Comparison of ENCODE assay signal across 8 cellular contexts in genomic region chr12:122096591-122097149, GRCh38. TPM values are rescaled to one million over a fixed set of nuclear protein-coding genes. Genes with fewer than 3 reads are reported as not detected.
DNase-seq lines count a peak whose midpoint lies in the region; ATAC-seq and TF ChIP-seq lines count a peak whose summit lies in the region.

No MANE protein-coding gene starts in this region.

- CTCF ChIA-PET in activated CD4-positive, alpha-beta T cell treated with anti-CD3 and anti-CD28 coated beads, Interleukin-2, amount 10 ng/mL, durations not matched to agents 7 days and 5 days (lab: Charles Lee): interaction anchor here (0.8 to 1.6 kb wide), 3 partner anchors 9 to 27 kb away, joined by 3 to 13 read pairs (median 4); no protein-coding TSS in a partner anchor

- H3K27ac Mint-ChIP-seq in activated CD4-positive, alpha-beta T cell treated with anti-CD3 and anti-CD28 coated beads, Interleukin-2, amount 10 ng/mL, durations not matched to agents 7 days and 5 days: peak overlapping the region; percentile 22
- peak overlapping the region; percentile 26 for H3K27ac Mint-ChIP-seq in memory B cell

- peaks cover 50% of the 10 kb centered on the region for H3K4me1 Mint-ChIP-seq in activated CD4-positive, alpha-beta T cell treated with anti-CD3 and anti-CD28 coated beads, Interleukin-2, amount 10 ng/mL, durations not matched to agents 7 days and 5 days
- H3K4me1 Mint-ChIP-seq in memory B cell: peaks cover 32% of the 10 kb centered on the region

- DNase-seq in activated CD4-positive, alpha-beta T cell treated with anti-CD3 and anti-CD28 coated beads, Interleukin-2, amount 10 ng/mL, durations not matched to agents 7 days and 5 days: no peak
- no peak for DNase-seq in activated CD4-positive, alpha-beta T cell treated with anti-CD3 and anti-CD28 coated beads, Interleukin-2, amount 50 U/mL, for 1 hour
- DNase-seq in memory B cell (ENCODE audit: low spot score in 2 of 2) (no peak), thyroid gland (peak; percentile 37 to 48), EL (no peak), RKO (ENCODE audit: low spot score) (no peak), COLO668 (lab: John Stamatoyannopoulos, UW; ENCODE audit: unreplicated experiment) (no peak)

- H3K4me1 ChIP-seq in thyroid gland: peaks cover 77 to 93% of the 10 kb centered on the region in 2 donors

- no peak for TF ChIP-seq CTCF in thyroid gland (IDR thresholded peaks at IDR 0.05)

- H3K4me3 ChIP-seq in thyroid gland (replicated peaks in 1 of 3): no peak overlapping the region

- no peaks in the 10 kb centered on the region for H3K27me3 ChIP-seq in thyroid gland

- intact Hi-C loops in thyroid gland (cut with DNase I): no loop called here

- H3K9me3 Mint-ChIP-seq in activated CD4-positive, alpha-beta T cell treated with anti-CD3 and anti-CD28 coated beads, Interleukin-2, amount 10 ng/mL, durations not matched to agents 7 days and 5 days: no peaks in the 10 kb centered on the region
- no peaks in the 10 kb centered on the region for H3K9me3 Mint-ChIP-seq in memory B cell

- no peak for TF ChIP-seq POLR2A in thyroid gland (IDR thresholded peaks at IDR 0.05)

- no peak for ATAC-seq in memory B cell (ENCODE audit: low read depth)

- H3K36me3 Mint-ChIP-seq in activated CD4-positive, alpha-beta T cell treated with anti-CD3 and anti-CD28 coated beads, Interleukin-2, amount 10 ng/mL, durations not matched to agents 7 days and 5 days (ENCODE audit: low read depth): peaks cover 4% of the 10 kb centered on the region
- peaks cover 5% of the 10 kb centered on the region for H3K36me3 Mint-ChIP-seq in memory B cell

- no peaks in the 10 kb centered on the region for H3K9me3 ChIP-seq in thyroid gland

- POLR2A ChIA-PET in activated CD4-positive, alpha-beta T cell treated with anti-CD3 and anti-CD28 coated beads, Interleukin-2, amount 10 ng/mL, durations not matched to agents 7 days and 5 days (lab: Charles Lee): no interaction called here

- H3K27ac ChIP-seq in cingulate gyrus (ENCODE audit: low read depth, low read length): peak overlapping the region; percentile 56
- peak overlapping the region; percentile 85 to 94 (median 88) for H3K27ac ChIP-seq in thyroid gland

- no peak overlapping the region for H3K4me3 Mint-ChIP-seq in activated CD4-positive, alpha-beta T cell treated with anti-CD3 and anti-CD28 coated beads, Interleukin-2, amount 10 ng/mL, durations not matched to agents 7 days and 5 days
- no peak overlapping the region for H3K4me3 Mint-ChIP-seq in memory B cell

- no peaks in the 10 kb centered on the region for H3K27me3 Mint-ChIP-seq in activated CD4-positive, alpha-beta T cell treated with anti-CD3 and anti-CD28 coated beads, Interleukin-2, amount 10 ng/mL, durations not matched to agents 7 days and 5 days
- no peaks in the 10 kb centered on the region for H3K27me3 Mint-ChIP-seq in memory B cell

- H3K36me3 ChIP-seq in thyroid gland: no peaks in the 10 kb centered on the region

- 55 to 65% methylated on average over 17 to 19 of the region's 20 CpGs for WGBS in thyroid gland, 2 donors

RNA-seq across cellular contexts. Expression of gene MLXIP, which starts 18.1 kb away (rescaled TPM):
- total RNA-seq in activated CD4-positive, alpha-beta T cell treated with anti-CD3 and anti-CD28 coated beads, Interleukin-2, amount 10 ng/mL, durations not matched to agents 7 days and 5 days: 10 to 100 TPM; 45.7 to 46.8 TPM
- 10 to 100 TPM; 34.0 to 70.1 (median 46.2) TPM for total RNA-seq in thyroid gland

Comparison
In these comparisons a context has a peak if more than half of its experiments do, and no peak if none do; other contexts are left out.
1. DNase-seq: peak in thyroid gland (2 of 2); none in activated CD4-positive, alpha-beta T cell treated with anti-CD3 and anti-CD28 coated beads, Interleukin-2, amount 10 ng/mL, durations not matched to agents 7 days and 5 days (single experiment), activated CD4-positive, alpha-beta T cell treated with anti-CD3 and anti-CD28 coated beads, Interleukin-2, amount 50 U/mL, for 1 hour (single experiment), memory B cell (0 of 2), EL (single experiment), RKO (single experiment) and COLO668 (single experiment).